ENCODE assay signal across 15 cellular contexts in genomic region chr1:177869586-177869985, GRCh38.
DNase-seq lines count a peak whose midpoint lies in the region; TF ChIP-seq lines count a peak whose summit lies in the region.
"Had no signal": no experiment of that assay in that cellular context is flagged by ENCODE, and none has a peak within 500 bp of the region (broad histone marks: within the 10 kb centered on the region; RNA-seq: fewer than 3 reads in every experiment).

No MANE protein-coding gene starts in this region.

- H3K27ac Mint-ChIP-seq in HFFc6 = peak overlapping the region; percentile 52; the same call in 1 of the 2 replicates
- H3K27ac Mint-ChIP-seq: CD4-positive, alpha-beta memory T cell had no signal

- CTCF ChIA-PET in GM10248 (lab: Yijun Ruan, JAX) = no interaction called here

- H3K36me3 ChIP-seq in effector memory CD4-positive, alpha-beta T cell (ENCODE audit: control insufficient read depth, insufficient read depth, low read length) = no peaks in the 10 kb centered on the region
- H3K36me3 ChIP-seq: HAP-1 had no signal

- no peak for TF ChIP-seq CTCF in HFFc6 (IDR thresholded peaks at IDR 0.05)
- no peak for TF ChIP-seq CTCF in VCaP (conservative IDR thresholded peaks at IDR 0.05)
- no peak for TF ChIP-seq CTCF in epithelial cell of esophagus (IDR thresholded peaks at IDR 0.05; ENCODE audit: insufficient read depth, low read depth, low read length, missing control alignments)
- no peak for TF ChIP-seq CTCF in GM10248 (IDR thresholded peaks at IDR 0.05; ENCODE audit: control extremely low read depth, extremely low read depth, low read depth, missing control alignments)

- H3K9me3 Mint-ChIP-seq in HFFc6 = 0 out of 2 replicates have a peak, but pooled peaks cover 5% of the 10 kb centered on the region

- H3K27me3 ChIP-seq in effector memory CD4-positive, alpha-beta T cell (replicated peaks; ENCODE audit: control insufficient read depth, insufficient read depth, low read length, poor library complexity, severe bottlenecking) = no peaks in the 10 kb centered on the region

- H3K9me3 ChIP-seq in effector memory CD4-positive, alpha-beta T cell (ENCODE audit: control insufficient read depth, low read length) = no peaks in the 10 kb centered on the region
- H3K9me3 ChIP-seq: HAP-1 had no signal

- peaks cover 61% of the 10 kb centered on the region for H3K4me1 Mint-ChIP-seq in HFFc6 (ENCODE audit: low read depth)
- H3K4me1 Mint-ChIP-seq: CD4-positive, alpha-beta memory T cell had no signal

- H3K36me3 Mint-ChIP-seq in HFFc6 (ENCODE audit: low read depth) = no peaks in the 10 kb centered on the region
- H3K36me3 Mint-ChIP-seq: CD4-positive, alpha-beta memory T cell had no signal

- H3K27me3 Mint-ChIP-seq in HFFc6 (ENCODE audit: insufficient read depth) = no peaks in the 10 kb centered on the region

- H3K4me3 ChIP-seq in epithelial cell of esophagus (ENCODE audit: low read length) = no peak overlapping the region
- H3K4me3 ChIP-seq in effector memory CD4-positive, alpha-beta T cell (ENCODE audit: insufficient read depth, low read depth, low read length, poor library complexity, severe bottlenecking) = no peak overlapping the region
- H3K4me3 ChIP-seq: GM12878, HAP-1 had no signal

- DNase-seq in HFFc6 (no peak), epithelial cell of esophagus (ENCODE audit: low read depth) (peak; percentile 71), SK-N-DZ (ENCODE audit: low spot score) (no peak), GM10248 (ENCODE audit: extremely low spot score) (no peak)
- no peak for DNase-seq in effector memory CD4-positive, alpha-beta T cell
- DNase-seq: C1 segment of cervical spinal cord; Calu3; CD4-positive, alpha-beta memory T cell; COR-L47; DMS153; DND-41; GOT3 had no signal

- H3K4me3 Mint-ChIP-seq in HFFc6 = no peak overlapping the region
- H3K4me3 Mint-ChIP-seq: CD4-positive, alpha-beta memory T cell had no signal

- H3K4me1 ChIP-seq in effector memory CD4-positive, alpha-beta T cell (ENCODE audit: control insufficient read depth, insufficient read depth, low read length, poor library complexity, severe bottlenecking) = no peaks in the 10 kb centered on the region
- H3K4me1 ChIP-seq: HAP-1 had no signal

- POLR2A ChIA-PET in GM10248 (lab: Yijun Ruan, JAX) = no interaction called here

- H3K27ac ChIP-seq in VCaP = peak overlapping the region; percentile 99; the same call in 1 of the 2 replicates
- no peak overlapping the region for H3K27ac ChIP-seq in effector memory CD4-positive, alpha-beta T cell (ENCODE audit: insufficient read depth, low read length, poor library complexity, severe bottlenecking)
